ENCODE assay signal across 12 cellular contexts in the genomic region with DNA sequence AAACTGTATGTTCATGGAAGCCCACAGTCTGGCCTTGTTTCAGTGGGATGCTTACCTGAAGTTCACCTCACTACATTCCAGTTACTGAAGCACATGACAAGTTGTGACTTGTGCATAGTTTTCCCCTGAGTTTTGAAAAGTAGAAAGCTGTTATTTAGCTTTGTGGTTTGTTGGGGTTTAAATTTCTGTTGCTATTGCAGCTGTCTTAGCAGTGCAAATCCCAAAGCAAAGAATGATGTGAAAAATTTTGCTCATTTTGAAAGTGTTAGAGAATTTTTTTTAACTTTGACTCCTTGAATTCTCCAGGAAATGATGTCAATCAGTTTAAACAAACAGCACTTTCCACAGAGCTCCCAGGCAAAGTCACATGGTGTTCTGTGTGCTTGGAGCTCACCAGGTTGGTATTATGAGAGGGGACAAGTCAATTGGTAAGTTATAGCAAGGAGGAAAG.
DNase-seq lines count a peak whose midpoint lies in the region; ATAC-seq lines count a peak whose summit lies in the region.
"Had no signal": no experiment of that assay in that cellular context is flagged by ENCODE, and none has a peak within 500 bp of the region (broad histone marks: within the 10 kb centered on the region; RNA-seq: fewer than 3 reads in every experiment).

No MANE protein-coding gene starts in this region.

- ATAC-seq in left lobe of liver (peak; percentile 55), HG03378 (IDR thresholded peaks at IDR 0.05; ENCODE audit: unreplicated experiment) (no peak)

- peak; percentile 16 for DNase-seq in stimulated activated CD4-positive, alpha-beta T cell treated with anti-CD3 and anti-CD28 coated beads, Interleukin-15, amount 100 ng/mL, for 24 hours
- no peak for DNase-seq in stimulated activated CD4-positive, alpha-beta T cell treated with anti-CD3 and anti-CD28 coated beads, Interleukin-2, amount 100 ng/mL, for 48 hours
- peak; percentile 78 for DNase-seq in astrocyte of the hippocampus (ENCODE audit: low read depth, low spot score)
- DNase-seq in left lobe of liver (ENCODE audit: low spot score), result no peak
- no peak for DNase-seq in NCI-H82 (lab: John Stamatoyannopoulos, UW)
- DNase-seq in activated gamma-delta T cell (lab: John Stamatoyannopoulos, UW), result no peak
- no peak for DNase-seq in NCI-H748 (lab: John Stamatoyannopoulos, UW; ENCODE audit: unreplicated experiment)
- DNase-seq: BE2C; effector CD8-positive, alpha-beta T cell; MV-4-11; Right ventricle myocardium superior had no signal

Comparison
In these comparisons a context has a peak if more than half of its experiments do, and no peak if none do; other contexts are left out.
1. DNase-seq: peak in stimulated activated CD4-positive, alpha-beta T cell treated with anti-CD3 and anti-CD28 coated beads, Interleukin-15, amount 100 ng/mL, for 24 hours (single experiment) and astrocyte of the hippocampus (single experiment); none in stimulated activated CD4-positive, alpha-beta T cell treated with anti-CD3 and anti-CD28 coated beads, Interleukin-2, amount 100 ng/mL, for 48 hours (0 of 2), left lobe of liver (single experiment), NCI-H82 (single experiment), activated gamma-delta T cell (single experiment) and NCI-H748 (single experiment).